ENCODE assay signal across 9 cellular contexts in the genomic region with DNA sequence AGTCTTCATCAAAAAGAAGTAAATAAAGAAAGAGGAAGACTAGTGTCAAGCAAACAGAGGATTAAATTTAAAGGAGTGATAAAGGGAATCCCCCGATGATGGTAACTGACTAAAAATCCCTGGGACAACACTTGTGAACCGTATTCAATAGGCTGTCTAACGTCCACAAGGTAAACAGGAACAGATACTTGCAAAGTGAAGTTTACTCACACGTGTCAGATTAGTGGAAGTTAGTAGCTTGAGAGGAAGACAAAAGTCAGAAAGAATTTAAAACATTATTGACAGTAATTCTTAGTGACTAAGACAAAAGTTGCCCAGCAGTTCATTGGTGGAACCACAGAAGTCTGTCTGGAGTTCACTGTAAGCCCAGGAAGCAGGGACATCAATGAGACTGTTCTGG. TPM values are rescaled to one million over a fixed set of nuclear protein-coding genes. Genes with fewer than 3 reads are reported as not detected.
A peak's percentile ranks its signal among the peaks of the same experiment; 100 is the strongest.
DNase-seq lines count a peak whose midpoint lies in the region; ATAC-seq lines count a peak whose summit lies in the region.
"Had no signal": no experiment of that assay in that cellular context is flagged by ENCODE, and none has a peak within 500 bp of the region (broad histone marks: within the 10 kb centered on the region; RNA-seq: fewer than 3 reads in every experiment).

No MANE protein-coding gene starts in this region.

- no peak overlapping the region for H3K4me3 ChIP-seq in SJCRH30

- H3K9me3 ChIP-seq in SJCRH30 (replicated peaks), result no peaks in the 10 kb centered on the region

- DNase-seq in naive B cell (peak; percentile 57), D341Med (ENCODE audit: low spot score) (no peak), midbrain (lab: John Stamatoyannopoulos, UW) (no peak), SJCRH30 (no peak)
- no peak for DNase-seq in activated CD8-positive, alpha-beta memory T cell treated with anti-CD3 and anti-CD28 coated beads, Interleukin-2, amount 50 U/mL, for 4 hours
- DNase-seq: stimulated activated naive CD4-positive, alpha-beta T cell treated with Interleukin-2 at 50 U/mL for 16 hours had no signal

- peak; percentile 91 for ATAC-seq in GM18907 (IDR thresholded peaks at IDR 0.05; ENCODE audit: unreplicated experiment)
- peak; percentile 94 for ATAC-seq in HG02588 (IDR thresholded peaks at IDR 0.05; ENCODE audit: unreplicated experiment)
- peak; percentile 74 for ATAC-seq in HG03521 (IDR thresholded peaks at IDR 0.05; ENCODE audit: unreplicated experiment)
- peak; percentile 95 to 97 for ATAC-seq in naive B cell (ENCODE audit: low read depth in 2 of 2)

- no peaks in the 10 kb centered on the region for H3K27me3 Mint-ChIP-seq in naive B cell

- no peaks in the 10 kb centered on the region for H3K36me3 Mint-ChIP-seq in naive B cell

- H3K4me1 Mint-ChIP-seq in naive B cell, result peaks cover 20 to 29% (median 27%) of the 10 kb centered on the region in 3 donors

- H3K36me3 ChIP-seq in SJCRH30, result no peaks in the 10 kb centered on the region

- no peak overlapping the region for H3K27ac ChIP-seq in SJCRH30

- no peaks in the 10 kb centered on the region for H3K27me3 ChIP-seq in SJCRH30

- no peaks in the 10 kb centered on the region for H3K4me1 ChIP-seq in SJCRH30

- peak overlapping the region in 7 of 8 donors; percentile 8 to 77 (median 23) for H3K4me3 Mint-ChIP-seq in naive B cell

- peak overlapping the region; percentile 14 to 70 (median 41) for H3K27ac Mint-ChIP-seq in naive B cell

- H3K9me3 Mint-ChIP-seq in naive B cell, result no peaks in the 10 kb centered on the region

RNA-seq across cellular contexts. Expression of a gene that starts 26.2 kb away (rescaled TPM):
- 10 to 100 TPM in 1 of 6 donors, 1 to 10 TPM in 5; 7.1 to 10.8 (median 7.9) TPM for polyA plus RNA-seq in naive B cell (ENCODE audit: low read depth in 6 of 6)
- total RNA-seq in SJCRH30 (2014; rRNA removed; shearing (Covaris generic)), result 21.3 TPM in 2 replicates
